ENCODE assay signal across 8 cellular contexts in genomic region chr7:27151341-27151944, GRCh38. TPM values are rescaled to one million over a fixed set of nuclear protein-coding genes. Genes with fewer than 3 reads are reported as not detected.
A peak's percentile ranks its signal among the peaks of the same experiment; 100 is the strongest.
DNase-seq lines count a peak whose midpoint lies in the region; ATAC-seq and TF ChIP-seq lines count a peak whose summit lies in the region.

No MANE protein-coding gene starts in this region.

- peak overlapping the region in 2 of 3 donors; percentile 7 to 37 for H3K4me3 ChIP-seq in right lobe of liver
- peak overlapping the region; percentile 71 to 81 (median 76) for H3K4me3 ChIP-seq in transverse colon

- DNase-seq in activated T-cell treated with anti-CD3 and anti-CD28 coated beads, Interleukin-2, amount 50 U/mL, for 4 hours, result no peak
- DNase-seq in activated T-cell treated with anti-CD3 and anti-CD28 coated beads for 4 hours, result no peak
- peak in 1 of 2 donors; percentile 25 for DNase-seq in activated T-cell treated with anti-CD3 and anti-CD28 coated beads, Interleukin-2, amount 50 U/mL, for 72 hours
- DNase-seq in right lobe of liver, result peak in 2 of 3 donors; percentile 37 to 45
- DNase-seq in transverse colon, result no peak
- no peak for DNase-seq in germinal center (ENCODE audit: low spot score)
- DNase-seq in HuH-7 (ENCODE audit: low spot score), result no peak

- TF ChIP-seq EP300 in transverse colon (IDR thresholded peaks at IDR 0.05; ENCODE audit: low read depth), result no peak

- no peak for TF ChIP-seq POLR2A in right lobe of liver (IDR thresholded peaks at IDR 0.05)
- no peak for TF ChIP-seq POLR2A in transverse colon (IDR thresholded peaks at IDR 0.05)

- peak overlapping the region; percentile 69 for H3K4me3 Mint-ChIP-seq in activated T-cell treated with anti-CD3 and anti-CD28 coated beads, Interleukin-2, amount 50 U/mL, for 4 hours
- H3K4me3 Mint-ChIP-seq in activated T-cell treated with anti-CD3 and anti-CD28 coated beads, Interleukin-2, amount 50 U/mL, for 72 hours, result peak overlapping the region; percentile 85 to 89

- no peak for ATAC-seq in activated T-cell treated with anti-CD3 and anti-CD28 coated beads, Interleukin-2, amount 50 U/mL, for 4 hours
- no peak for ATAC-seq in activated T-cell treated with anti-CD3 and anti-CD28 coated beads, Interleukin-2, amount 50 U/mL, for 72 hours (replicated peaks in 1 of 2)
- no peak for ATAC-seq in right lobe of liver
- no peak for ATAC-seq in GM21528 (IDR thresholded peaks at IDR 0.05; ENCODE audit: low FRiP score, unreplicated experiment)

- in situ Hi-C loops in transverse colon (cut with MboI; ENCODE audit: low pct_ligation_motif_present in 1 of 4, low pct_unique_long_range_greater_than_20kb in 1 of 4, low sequenced_read_pairs in 3 of 4), result loop anchor here in 3 of 4 donors (10.0 to 25.0 kb wide), 4 partner anchors 787 to 1289 kb away; no protein-coding TSS in a partner anchor

- H3K36me3 Mint-ChIP-seq in activated T-cell treated with anti-CD3 and anti-CD28 coated beads, Interleukin-2, amount 50 U/mL, for 4 hours (ENCODE audit: insufficient read depth), result no peaks in the 10 kb centered on the region
- peaks cover 1 to 2% of the 10 kb centered on the region in 2 donors for H3K36me3 Mint-ChIP-seq in activated T-cell treated with anti-CD3 and anti-CD28 coated beads, Interleukin-2, amount 50 U/mL, for 72 hours (ENCODE audit: insufficient read depth in 2 of 2)

- intact Hi-C loops in right lobe of liver (cut with DNase I), result loop anchor here in 1 of 2 donors (10.0 kb wide), 1 partner anchor 777 kb away; no protein-coding TSS in a partner anchor
- intact Hi-C loops in transverse colon (cut with DNase I; ENCODE audit: low total_unique reads), result no loop called here

- TF ChIP-seq CTCF in right lobe of liver (IDR thresholded peaks at IDR 0.05) (no peak), transverse colon (IDR thresholded peaks at IDR 0.05) (no peak)

- H3K9me3 ChIP-seq in right lobe of liver (no peaks in the 10 kb centered on the region), transverse colon (no peaks in the 10 kb centered on the region)

- no peaks in the 10 kb centered on the region for H3K36me3 ChIP-seq in right lobe of liver
- H3K36me3 ChIP-seq in transverse colon, result no peaks in the 10 kb centered on the region

- H3K9me3 Mint-ChIP-seq in activated T-cell treated with anti-CD3 and anti-CD28 coated beads, Interleukin-2, amount 50 U/mL, for 4 hours, result no peaks in the 10 kb centered on the region
- H3K9me3 Mint-ChIP-seq in activated T-cell treated with anti-CD3 and anti-CD28 coated beads, Interleukin-2, amount 50 U/mL, for 72 hours, result no peaks in the 10 kb centered on the region

- H3K27me3 Mint-ChIP-seq in activated T-cell treated with anti-CD3 and anti-CD28 coated beads, Interleukin-2, amount 50 U/mL, for 4 hours (ENCODE audit: low read depth), result peaks cover 90% of the 10 kb centered on the region
- peaks cover 91% of the 10 kb centered on the region for H3K27me3 Mint-ChIP-seq in activated T-cell treated with anti-CD3 and anti-CD28 coated beads, Interleukin-2, amount 50 U/mL, for 72 hours (ENCODE audit: low read depth)

- 7% methylated on average over 16 of the region's 27 CpGs for WGBS in right lobe of liver (ENCODE audit: insufficient coverage, low coverage, low lambda C conversion rate, missing lambda C conversion rate)
- WGBS in transverse colon (ENCODE audit: low coverage in 1 of 2), 2 donors, result 0% methylated on average over 7 to 27 of the region's 27 CpGs

- H3K27ac ChIP-seq in right lobe of liver, result no peak overlapping the region
- H3K27ac ChIP-seq in transverse colon, result peak overlapping the region; percentile 95 to 99 (median 98)

- H3K4me1 Mint-ChIP-seq in activated T-cell treated with anti-CD3 and anti-CD28 coated beads, Interleukin-2, amount 50 U/mL, for 4 hours (ENCODE audit: low read depth), result peaks cover 45% of the 10 kb centered on the region
- H3K4me1 Mint-ChIP-seq in activated T-cell treated with anti-CD3 and anti-CD28 coated beads, Interleukin-2, amount 50 U/mL, for 72 hours (ENCODE audit: low read depth), result peaks cover 53% of the 10 kb centered on the region

- H3K27ac Mint-ChIP-seq in activated T-cell treated with anti-CD3 and anti-CD28 coated beads, Interleukin-2, amount 50 U/mL, for 72 hours, result no peak overlapping the region

- H3K27me3 ChIP-seq in right lobe of liver (peaks cover 32 to 74% of the 10 kb centered on the region in 2 donors), transverse colon (peaks cover 64% of the 10 kb centered on the region)

- H3K4me1 ChIP-seq in right lobe of liver (peaks cover 0 to 7% (median 4%) of the 10 kb centered on the region in 4 donors), transverse colon (peaks cover 21 to 81% (median 61%) of the 10 kb centered on the region in 4 donors)

RNA-seq across cellular contexts. Expression of gene HOXA3, which starts 0.9 kb away (rescaled TPM):
- total RNA-seq in activated T-cell treated with anti-CD3 and anti-CD28 coated beads, Interleukin-2, amount 50 U/mL, for 4 hours, result not detected
- total RNA-seq in activated T-cell treated with anti-CD3 and anti-CD28 coated beads, Interleukin-2, amount 50 U/mL, for 72 hours, result not detected
- under 1 TPM in 4 of 6 experiments, not detected in 2; 0.17 to 0.26 (median 0.25) TPM for total RNA-seq in right lobe of liver
- 10 to 100 TPM; 14.1 to 27.3 (median 15.7) TPM for total RNA-seq in transverse colon

RNA-seq across cellular contexts. Expression of gene HOXA6, which starts 3.9 kb away (rescaled TPM):
- total RNA-seq in activated T-cell treated with anti-CD3 and anti-CD28 coated beads, Interleukin-2, amount 50 U/mL, for 4 hours, result not detected
- under 1 TPM in 1 of 2 donors, not detected in 1; 0.31 TPM for total RNA-seq in activated T-cell treated with anti-CD3 and anti-CD28 coated beads, Interleukin-2, amount 50 U/mL, for 72 hours
- total RNA-seq in right lobe of liver (not detected), transverse colon (10 to 100 TPM; 12.9 to 27.8 (median 17.3) TPM)

RNA-seq across cellular contexts. Expression of gene HOXA7, which starts 5.0 kb away (rescaled TPM):
- total RNA-seq in activated T-cell treated with anti-CD3 and anti-CD28 coated beads, Interleukin-2, amount 50 U/mL, for 4 hours, result not detected
- not detected for total RNA-seq in activated T-cell treated with anti-CD3 and anti-CD28 coated beads, Interleukin-2, amount 50 U/mL, for 72 hours
- total RNA-seq in right lobe of liver, result not detected
- 10 to 100 TPM in 3 of 4 donors, 1 to 10 TPM in 1; 7.0 to 22.9 (median 12.8) TPM for total RNA-seq in transverse colon

RNA-seq across cellular contexts. Expression of gene HOXA5, which starts 8.0 kb away (rescaled TPM):
- not detected for total RNA-seq in activated T-cell treated with anti-CD3 and anti-CD28 coated beads, Interleukin-2, amount 50 U/mL, for 4 hours
- total RNA-seq in activated T-cell treated with anti-CD3 and anti-CD28 coated beads, Interleukin-2, amount 50 U/mL, for 72 hours, result under 1 TPM in 1 of 2 donors, not detected in 1; 0.14 TPM
- total RNA-seq in right lobe of liver (1 to 10 TPM in 2 of 6 experiments, under 1 TPM in 4; 0.18 to 1.5 (median 0.65) TPM), transverse colon (10 to 100 TPM; 18.3 to 89.8 (median 31.6) TPM)

RNA-seq across cellular contexts. Expression of gene HOXA9, which starts 13.9 kb away (rescaled TPM):
- total RNA-seq in activated T-cell treated with anti-CD3 and anti-CD28 coated beads, Interleukin-2, amount 50 U/mL, for 4 hours, result under 1 TPM in 2 of 3 donors, not detected in 1; 0.28 to 0.76 TPM
- not detected for total RNA-seq in activated T-cell treated with anti-CD3 and anti-CD28 coated beads, Interleukin-2, amount 50 U/mL, for 72 hours
- under 1 TPM in 1 of 6 experiments, not detected in 5; 0.09 TPM for total RNA-seq in right lobe of liver
- total RNA-seq in transverse colon, result 100 to 1,000 TPM in 1 of 4 donors, 10 to 100 TPM in 3; 19.5 to 130 (median 50.6) TPM

Comparison
In these comparisons a context has a peak if more than half of its experiments do, and no peak if none do; other contexts are left out.
1. DNase-seq: peak in right lobe of liver (2 of 3); none in activated T-cell treated with anti-CD3 and anti-CD28 coated beads, Interleukin-2, amount 50 U/mL, for 4 hours (single experiment), activated T-cell treated with anti-CD3 and anti-CD28 coated beads for 4 hours (single experiment), transverse colon (single experiment), germinal center (single experiment) and HuH-7 (single experiment).
2. H3K27ac ChIP-seq: peak in transverse colon (4 of 4); none in right lobe of liver (0 of 3).
3. RNA of gene HOXA3, which starts 0.9 kb away (total RNA-seq): 14.1 to 27.3 TPM in transverse colon; 0.17 to 0.26 TPM in right lobe of liver, not detected in activated T-cell treated with anti-CD3 and anti-CD28 coated beads, Interleukin-2, amount 50 U/mL, for 4 hours and not detected in activated T-cell treated with anti-CD3 and anti-CD28 coated beads, Interleukin-2, amount 50 U/mL, for 72 hours; every median in the first group is over 10 times any median in the second.
4. RNA of gene HOXA6, which starts 3.9 kb away (total RNA-seq): 12.9 to 27.8 TPM in transverse colon; 0.31 TPM in activated T-cell treated with anti-CD3 and anti-CD28 coated beads, Interleukin-2, amount 50 U/mL, for 72 hours, not detected in activated T-cell treated with anti-CD3 and anti-CD28 coated beads, Interleukin-2, amount 50 U/mL, for 4 hours and not detected in right lobe of liver; every median in the first group is over 10 times any median in the second.
5. RNA of gene HOXA7, which starts 5.0 kb away (total RNA-seq): 7.0 to 22.9 TPM in transverse colon; not detected in activated T-cell treated with anti-CD3 and anti-CD28 coated beads, Interleukin-2, amount 50 U/mL, for 72 hours, not detected in activated T-cell treated with anti-CD3 and anti-CD28 coated beads, Interleukin-2, amount 50 U/mL, for 4 hours and not detected in right lobe of liver; every median in the first group is over 4 times any median in the second.